Comparison of ENCODE assay signal across 1 cellular context in the genomic region with DNA sequence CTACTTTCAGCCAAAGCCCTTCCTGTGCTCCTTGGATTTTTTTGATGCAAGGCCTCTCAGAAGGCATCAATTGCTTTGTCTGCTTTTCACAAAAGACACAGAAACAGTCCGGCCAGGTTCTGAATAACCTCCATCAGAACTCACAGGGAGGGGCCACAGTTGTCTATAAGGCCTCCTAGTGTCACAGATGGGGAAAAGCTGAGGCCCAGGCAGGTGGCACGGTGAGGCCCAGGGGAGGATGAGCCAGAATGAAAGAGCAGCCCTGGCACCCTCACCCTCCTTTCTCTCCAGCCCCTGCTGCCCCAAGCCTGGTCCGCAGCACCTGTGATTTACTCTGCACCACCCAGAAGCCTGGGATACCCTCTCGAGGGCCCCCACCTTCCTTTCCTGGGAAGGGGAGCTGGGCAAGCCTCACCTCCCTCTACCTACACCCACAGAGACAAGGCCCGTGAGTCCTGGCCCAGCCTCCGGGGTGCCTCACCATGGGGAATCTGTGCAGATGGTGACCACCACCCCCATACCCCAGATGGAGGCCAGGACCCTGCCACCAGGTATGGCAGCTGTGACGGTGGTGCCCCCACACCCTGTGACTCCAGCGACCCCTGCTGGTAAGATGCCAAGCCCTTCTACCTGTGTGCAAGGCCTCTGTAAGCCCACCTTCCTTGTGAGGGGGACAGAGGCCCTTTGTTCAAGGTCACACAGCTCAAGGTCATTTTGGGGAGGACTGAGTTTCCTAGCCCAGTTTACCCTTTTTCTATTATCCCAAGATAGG.
TF ChIP-seq lines count a peak whose summit lies in the region.

No MANE protein-coding gene starts in this region.

TF ChIP-seq in HepG2, 621 proteins besides CTCF, POLR2A, EP300 and RAD21 (continued from another document):
- TF ChIP-seq, protein P1, sequence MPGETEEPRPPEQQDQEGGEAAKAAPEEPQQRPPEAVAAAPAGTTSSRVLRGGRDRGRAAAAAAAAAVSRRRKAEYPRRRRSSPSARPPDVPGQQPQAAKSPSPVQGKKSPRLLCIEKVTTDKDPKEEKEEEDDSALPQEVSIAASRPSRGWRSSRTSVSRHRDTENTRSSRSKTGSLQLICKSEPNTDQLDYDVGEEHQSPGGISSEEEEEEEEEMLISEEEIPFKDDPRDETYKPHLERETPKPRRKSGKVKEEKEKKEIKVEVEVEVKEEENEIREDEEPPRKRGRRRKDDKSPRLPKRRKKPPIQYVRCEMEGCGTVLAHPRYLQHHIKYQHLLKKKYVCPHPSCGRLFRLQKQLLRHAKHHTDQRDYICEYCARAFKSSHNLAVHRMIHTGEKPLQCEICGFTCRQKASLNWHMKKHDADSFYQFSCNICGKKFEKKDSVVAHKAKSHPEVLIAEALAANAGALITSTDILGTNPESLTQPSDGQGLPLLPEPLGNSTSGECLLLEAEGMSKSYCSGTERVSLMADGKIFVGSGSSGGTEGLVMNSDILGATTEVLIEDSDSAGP (CRISPR knock-in tag; IDR thresholded peaks at IDR 0.05; ENCODE audit: borderline replicate concordance) = peak; percentile 23; the same call in 1 of the 2 replicates
- no peak for TF ChIP-seq ZNF546 (CRISPR knock-in tag; conservative IDR thresholded peaks at IDR 0.05)
